Comparison of ENCODE assay signal across 10 cellular contexts in the genomic region with DNA sequence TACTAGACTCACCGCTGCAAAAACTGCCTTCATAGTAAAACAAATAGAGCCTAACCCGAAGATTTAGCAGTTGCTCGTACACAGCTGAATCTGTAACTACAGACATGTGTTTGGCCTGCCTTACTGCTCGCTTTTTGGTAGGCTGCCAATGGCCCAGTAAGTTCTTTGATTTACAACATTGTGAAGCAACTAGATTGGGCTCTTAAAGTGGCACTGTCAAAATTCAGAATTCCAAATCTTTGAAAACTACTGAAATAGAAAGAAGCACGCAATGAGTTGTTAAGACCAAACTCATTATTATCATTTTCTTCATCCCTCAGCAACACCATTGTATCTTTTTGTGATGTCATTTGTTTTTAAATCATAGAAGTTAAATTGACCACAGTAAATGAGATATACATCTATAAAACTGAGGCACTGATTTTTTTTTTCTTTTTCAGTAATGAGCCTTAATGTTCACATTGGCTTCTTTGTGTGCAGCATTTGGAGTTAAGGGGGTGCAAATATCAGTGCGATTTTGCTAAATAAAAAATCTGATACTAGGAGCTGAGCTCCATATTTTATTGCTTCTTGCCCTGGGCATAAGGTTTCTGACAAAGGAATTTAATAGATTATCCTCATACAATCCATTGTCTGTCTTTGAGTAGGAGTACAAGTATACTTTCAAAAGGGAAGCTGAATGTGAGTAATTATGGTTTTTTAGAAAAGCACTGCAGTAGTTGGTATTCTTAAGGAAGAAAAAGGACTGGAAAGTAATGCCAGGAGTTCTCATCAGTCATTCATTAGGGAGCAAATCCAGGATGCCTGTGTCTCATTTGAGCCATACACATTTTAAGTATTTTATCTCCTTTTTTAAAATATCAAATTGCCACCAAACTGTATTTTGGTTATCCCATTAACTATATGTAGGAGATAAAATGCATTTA.
DNase-seq lines count a peak whose midpoint lies in the region; ATAC-seq and TF ChIP-seq lines count a peak whose summit lies in the region.
"Had no signal": no experiment of that assay in that cellular context is flagged by ENCODE, and none has a peak within 500 bp of the region (broad histone marks: within the 10 kb centered on the region; RNA-seq: fewer than 3 reads in every experiment).

No MANE protein-coding gene starts in this region.

- no peak overlapping the region for H4K8ac ChIP-seq in H9 (replicated peaks; ENCODE audit: insufficient read length, low read depth, low read length)

- H3K23me2 ChIP-seq in H9 (ENCODE audit: insufficient read length, low read depth, low read length, poor library complexity, severe bottlenecking), result no peaks in the 10 kb centered on the region

- peaks cover 21% of the 10 kb centered on the region for H3K36me3 ChIP-seq in mammary epithelial cell (ENCODE audit: insufficient read depth, low read length)

- H3K27ac ChIP-seq in mammary epithelial cell (ENCODE audit: insufficient read depth, low read depth, low read length) (peak overlapping the region; percentile 18), H9 (ENCODE audit: insufficient read length, low read depth, low read length) (no peak overlapping the region)

- H3K4me1 Mint-ChIP-seq in H9, result peaks cover 18 to 21% of the 10 kb centered on the region in 2 experiments
- H3K4me1 Mint-ChIP-seq: B cell had no signal

- H3K36me3 Mint-ChIP-seq in H9 (ENCODE audit: insufficient read depth in 1 of 3, low read depth in 3 of 3), result peaks cover 0 to 8% (median 3%) of the 10 kb centered on the region in 3 experiments; a peak in 4 of 7 replicates
- H3K36me3 Mint-ChIP-seq: activated naive CD8-positive, alpha-beta T cell treated with anti-CD3 and anti-CD28 coated beads, Interleukin-2, amount 10 ng/mL, durations not matched to agents 7 days and 5 days had no signal

- H3K27me3 Mint-ChIP-seq in H9 (ENCODE audit: low read depth), result no peaks in the 10 kb centered on the region
- H3K27me3 Mint-ChIP-seq: B cell had no signal

- H3K9ac ChIP-seq in mammary epithelial cell (ENCODE audit: insufficient read depth, low read length) (no peak overlapping the region), H9 (ENCODE audit: extremely low read depth, insufficient read length, low read length) (no peak overlapping the region)

- H3K23ac ChIP-seq in H9 (ENCODE audit: insufficient read length, low read depth, low read length), result no peak overlapping the region

- H3T11ph ChIP-seq in H9 (ENCODE audit: low read length), result no peak overlapping the region

- H3K79me2 ChIP-seq in mammary epithelial cell (ENCODE audit: insufficient read depth, low read length) (no peaks in the 10 kb centered on the region), H9 (ENCODE audit: insufficient read depth, low read length) (no peaks in the 10 kb centered on the region)

- H2AFZ ChIP-seq in mammary epithelial cell (ENCODE audit: low read depth, low read length) (no peak overlapping the region), H9 (ENCODE audit: low read length) (no peak overlapping the region)

- CTCF ChIA-PET in mammary epithelial cell (lab: Charles Lee; ENCODE audit: low non-redundant PET), result no interaction called here

- H3K4me2 ChIP-seq in mammary epithelial cell (ENCODE audit: insufficient read depth, low read depth, low read length), result peak overlapping the region; percentile 29
- no peak overlapping the region for H3K4me2 ChIP-seq in H9 (ENCODE audit: insufficient read depth, insufficient read length, low read length)

- H2AK5ac ChIP-seq in H9 (ENCODE audit: insufficient read length, low read length), result no peak overlapping the region

- no peak overlapping the region for H3K4me3 Mint-ChIP-seq in H9
- H3K4me3 Mint-ChIP-seq: activated naive CD8-positive, alpha-beta T cell treated with anti-CD3 and anti-CD28 coated beads, Interleukin-2, amount 10 ng/mL, durations not matched to agents 7 days and 5 days; B cell had no signal

- H3K9me3 Mint-ChIP-seq in H9, result no peaks in the 10 kb centered on the region
- H3K9me3 Mint-ChIP-seq: activated naive CD8-positive, alpha-beta T cell treated with anti-CD3 and anti-CD28 coated beads, Interleukin-2, amount 10 ng/mL, durations not matched to agents 7 days and 5 days had no signal

- no peak overlapping the region for H3K18ac ChIP-seq in H9 (ENCODE audit: insufficient read length, low read depth, low read length)

- no peak overlapping the region for H3K4ac ChIP-seq in H9 (ENCODE audit: low read depth, low read length)

- DNase-seq in NCI-H2081 (lab: John Stamatoyannopoulos, UW), result peak; percentile 17 to 67
- no peak for DNase-seq in NCI-H2081 treated with DMSO at 0.1 percent for 48 hours (lab: John Stamatoyannopoulos, UW)
- DNase-seq in mammary epithelial cell, result peak; percentile 50
- DNase-seq in lower leg skin (ENCODE audit: low spot score in 2 of 2), result peak; percentile 87 to 92
- DNase-seq in ureter (ENCODE audit: low spot score), result peak; percentile 86
- no peak for DNase-seq in H9
- no peak for DNase-seq in SIG-M5 treated with dmso at 0.1 percent for 504 hours (lab: John Stamatoyannopoulos, UW; ENCODE audit: unreplicated experiment)
- DNase-seq: activated naive CD8-positive, alpha-beta T cell treated with anti-CD3 and anti-CD28 coated beads, Interleukin-2, amount 10 ng/mL, durations not matched to agents 7 days and 5 days had no signal

- peaks cover 38% of the 10 kb centered on the region for H3K4me1 ChIP-seq in mammary epithelial cell (ENCODE audit: insufficient read depth, low read length)
- peaks cover 7% of the 10 kb centered on the region; the same call in 1 of the 2 replicates for H3K4me1 ChIP-seq in H9 (ENCODE audit: insufficient read depth, low read length)

- peak overlapping the region in 1 of 3 experiments; percentile 35; a peak in 1 of 7 replicates for H3K27ac Mint-ChIP-seq in H9
- H3K27ac Mint-ChIP-seq: activated naive CD8-positive, alpha-beta T cell treated with anti-CD3 and anti-CD28 coated beads, Interleukin-2, amount 10 ng/mL, durations not matched to agents 7 days and 5 days; B cell had no signal

- ATAC-seq in HG03108 (IDR thresholded peaks at IDR 0.05; ENCODE audit: unreplicated experiment), result no peak

- no peak overlapping the region for H3K56ac ChIP-seq in H9 (ENCODE audit: insufficient read length, low read depth, low read length)

- no TSS peak for BruUV-seq in mammary epithelial cell (replicated peaks; lab: Mats Ljungman, UMichigan)

- no peak overlapping the region for H4K91ac ChIP-seq in H9 (ENCODE audit: insufficient read length, low read depth, low read length)

- TF ChIP-seq POLR2A in lower leg skin (IDR thresholded peaks at IDR 0.05), result no peak

- H3K4me3 ChIP-seq in mammary epithelial cell (replicated peaks in 1 of 3; ENCODE audit: insufficient read depth in 1 of 3, low read depth in 2 of 3, low read length in 3 of 3) (no peak overlapping the region), lower leg skin (ENCODE audit: low read depth, poor library complexity, severe bottlenecking) (no peak overlapping the region)

- intact Hi-C loops in mammary epithelial cell (cut with micrococcal nuclease) (no loop called here), lower leg skin (cut with DNase I; ENCODE audit: low total_unique reads) (no loop called here)

- no peak overlapping the region for H4K5ac ChIP-seq in H9 (ENCODE audit: insufficient read length, low read depth, low read length)

- TF ChIP-seq CTCF in mammary epithelial cell (conservative IDR thresholded peaks at IDR 0.05 in 1 of 2, IDR thresholded peaks at IDR 0.05 in 1 of 2; ENCODE audit: extremely low read depth in 1 of 2, insufficient read depth in 1 of 2, low read depth in 1 of 2, low read length in 2 of 2) (no peak), lower leg skin (IDR thresholded peaks at IDR 0.05) (no peak), H9 (conservative IDR thresholded peaks at IDR 0.05) (no peak)

- H2BK120ac ChIP-seq in H9 (ENCODE audit: low read depth, low read length, poor library complexity, severe bottlenecking), result no peak overlapping the region

- H3K14ac ChIP-seq in H9 (ENCODE audit: insufficient read depth, low read length), result no peak overlapping the region

- no peaks in the 10 kb centered on the region for H4K20me1 ChIP-seq in mammary epithelial cell (ENCODE audit: insufficient read depth, low read length)
- no peaks in the 10 kb centered on the region for H4K20me1 ChIP-seq in H9 (ENCODE audit: control insufficient read depth, insufficient read depth, insufficient read length)

- dilution Hi-C loops in mammary epithelial cell (cut with HindIII; ENCODE audit: low sequenced_read_pairs), result no loop called here

- H3K27me3 ChIP-seq in mammary epithelial cell (ENCODE audit: insufficient read depth, low read length) (no peaks in the 10 kb centered on the region), H9 (ENCODE audit: insufficient read depth, low read length) (no peaks in the 10 kb centered on the region)

- no peak overlapping the region for H2BK15ac ChIP-seq in H9 (ENCODE audit: low read depth, low read length)

- in situ Hi-C loops in mammary epithelial cell (cut with MboI; ENCODE audit: low sequenced_read_pairs in 2 of 2), result loop anchor here in 1 of 2 donors (25.0 kb wide), 1 partner anchor 246 kb away; the partner anchor contains the start of gene SRGAP1

- H2BK5ac ChIP-seq in H9 (ENCODE audit: insufficient read length, low read length), result no peak overlapping the region

- H2BK20ac ChIP-seq in H9 (ENCODE audit: low read depth, low read length, poor library complexity, severe bottlenecking), result no peak overlapping the region

- WGBS in mammary epithelial cell (ENCODE audit: low coverage, missing lambda C conversion rate), result 29% methylated on average over 6 of the region's 6 CpGs
- WGBS in lower leg skin, 2 donors, result 11 to 18% methylated on average over 6 of the region's 6 CpGs
- no CpG with 5 or more reads among the region's 6 CpGs for WGBS in H9 (ENCODE audit: extremely low coverage, insufficient read length, low lambda C conversion rate)

- H2BK12ac ChIP-seq in H9 (ENCODE audit: insufficient read length, low read depth, low read length), result no peak overlapping the region

- no peaks in the 10 kb centered on the region for H3K79me1 ChIP-seq in H9 (ENCODE audit: insufficient read depth, low read depth, low read length, poor library complexity, severe bottlenecking)

- H3K9me3 ChIP-seq in mammary epithelial cell (replicated peaks; ENCODE audit: insufficient read depth, low read length) (no peaks in the 10 kb centered on the region), H9 (ENCODE audit: control insufficient read depth, low read depth, low read length) (no peaks in the 10 kb centered on the region)

Comparison
In these comparisons a context has a peak if more than half of its experiments do, and no peak if none do; other contexts are left out.
1. DNase-seq: peak in NCI-H2081 (2 of 2), mammary epithelial cell (single experiment), lower leg skin (2 of 2) and ureter (single experiment); none in NCI-H2081 treated with DMSO at 0.1 percent for 48 hours (single experiment), H9 (single experiment) and SIG-M5 treated with dmso at 0.1 percent for 504 hours (single experiment).